ENCODE assay signal across 19 cellular contexts in genomic region chr9:120617637-120617979, GRCh38. TPM values are rescaled to one million over a fixed set of nuclear protein-coding genes. Genes with fewer than 3 reads are reported as not detected.
A peak's percentile ranks its signal among the peaks of the same experiment; 100 is the strongest.
DNase-seq lines count a peak whose midpoint lies in the region; ATAC-seq and TF ChIP-seq lines count a peak whose summit lies in the region.
"Had no signal": no experiment of that assay in that cellular context is flagged by ENCODE, and none has a peak within 500 bp of the region (broad histone marks: within the 10 kb centered on the region; RNA-seq: fewer than 3 reads in every experiment).

No MANE protein-coding gene starts in this region.

- DNase-seq in HFFc6 (peak; percentile 15), T-helper 17 cell (no peak), fibroblast of gingiva (ENCODE audit: low read depth) (peak; percentile 12), substantia nigra (lab: John Stamatoyannopoulos, UW) (peak in 1 of 49 donors; percentile 10), Calu3 (no peak)
- DNase-seq in stimulated activated CD8-positive, alpha-beta memory T cell treated with anti-CD3 and anti-CD28 coated beads, Interleukin-4, amount 100 ng/mL, for 48 hours: no peak
- DNase-seq: activated CD4-positive, alpha-beta T cell treated with anti-CD3 and anti-CD28 coated beads, Interleukin-2, amount 50 U/mL, for 4 hours; brain microvascular endothelial cell; CD8-positive, alpha-beta T cell; endodermal cell; heart left ventricle; naive thymus-derived CD4-positive, alpha-beta T cell; NCI-H1436 treated with DMSO at 0.1 percent for 48 hours; NCI-H510A treated with DMSO at 0.1 percent for 48 hours; sigmoid colon had no signal

- no peaks in the 10 kb centered on the region for H3K36me3 Mint-ChIP-seq in HFFc6 (ENCODE audit: low read depth)
- H3K36me3 Mint-ChIP-seq in T-helper 17 cell (ENCODE audit: low read depth): peaks cover 4% of the 10 kb centered on the region
- H3K36me3 Mint-ChIP-seq in Calu3 (ENCODE audit: insufficient read depth, unreplicated experiment): no peaks in the 10 kb centered on the region

- H3K27ac Mint-ChIP-seq in HFFc6: peak overlapping the region; percentile 22
- H3K27ac Mint-ChIP-seq in T-helper 17 cell: peak overlapping the region; percentile 76
- no peak overlapping the region for H3K27ac Mint-ChIP-seq in Calu3 (ENCODE audit: unreplicated experiment)
- H3K27ac Mint-ChIP-seq: activated T-helper 2 cell treated with anti-CD3 and anti-CD28 coated beads, Interferon-gamma antibody, Interleukin-2, Interleukin-4, amounts not matched to agents 10 μg/mL and 5 μg/mL and 100 μg/mL, durations not matched to agents 14 hours and 24 hours and 36 hours; CD8-positive, alpha-beta T cell; endodermal cell; stimulated activated naive CD8-positive, alpha-beta T cell treated with anti-CD3 and anti-CD28 coated beads, Interleukin-15, Interleukin-2, amounts not matched to agents 100 ng/mL and 50 ng/mL, for 24 hours; T-helper 2 cell treated with Interferon-gamma antibody and Interleukin-4, amounts not matched to agents 5 μg/mL and 100 μg/mL, for 36 hours had no signal

- CTCF ChIA-PET in Calu3 (lab: Charles Lee): no interaction called here

- TF ChIP-seq CTCF in HFFc6 (IDR thresholded peaks at IDR 0.05): no peak
- no peak for TF ChIP-seq CTCF in Calu3 (IDR thresholded peaks at IDR 0.05; ENCODE audit: unreplicated experiment)

- ATAC-seq in T-helper 17 cell (no peak), HG03139 (IDR thresholded peaks at IDR 0.05; ENCODE audit: unreplicated experiment) (no peak)
- ATAC-seq: CD8-positive, alpha-beta T cell; heart left ventricle; naive thymus-derived CD4-positive, alpha-beta T cell had no signal

- H3K27ac ChIP-seq in substantia nigra (ENCODE audit: low read depth, low read length, poor library complexity, severe bottlenecking): peak overlapping the region; percentile 63
- H3K27ac ChIP-seq: brain microvascular endothelial cell, heart left ventricle, sigmoid colon had no signal

- no peak overlapping the region for H3K4me3 Mint-ChIP-seq in HFFc6
- no peak overlapping the region for H3K4me3 Mint-ChIP-seq in T-helper 17 cell
- H3K4me3 Mint-ChIP-seq in Calu3 (ENCODE audit: low read depth, unreplicated experiment): no peak overlapping the region
- H3K4me3 Mint-ChIP-seq: CD8-positive, alpha-beta T cell; endodermal cell; naive thymus-derived CD4-positive, alpha-beta T cell; stimulated activated naive CD8-positive, alpha-beta T cell treated with anti-CD3 and anti-CD28 coated beads, Interleukin-15, Interleukin-2, amounts not matched to agents 100 ng/mL and 50 ng/mL, for 24 hours; T-helper 2 cell treated with Interferon-gamma antibody and Interleukin-4, amounts not matched to agents 5 μg/mL and 100 μg/mL, for 36 hours had no signal

- H3K4me1 Mint-ChIP-seq in HFFc6 (ENCODE audit: low read depth) (peaks cover 29% of the 10 kb centered on the region), T-helper 17 cell (peaks cover 13% of the 10 kb centered on the region), Calu3 (ENCODE audit: low read depth, unreplicated experiment) (no peaks in the 10 kb centered on the region)

- no peaks in the 10 kb centered on the region for H3K9me3 Mint-ChIP-seq in HFFc6
- H3K9me3 Mint-ChIP-seq in Calu3 (ENCODE audit: low read depth, unreplicated experiment): no peaks in the 10 kb centered on the region
- H3K9me3 Mint-ChIP-seq: activated T-helper 2 cell treated with anti-CD3 and anti-CD28 coated beads, Interferon-gamma antibody, Interleukin-2, Interleukin-4, amounts not matched to agents 10 μg/mL and 5 μg/mL and 100 μg/mL, durations not matched to agents 14 hours and 24 hours and 36 hours; CD8-positive, alpha-beta T cell; endodermal cell; naive thymus-derived CD4-positive, alpha-beta T cell; stimulated activated naive CD8-positive, alpha-beta T cell treated with anti-CD3 and anti-CD28 coated beads, Interleukin-15, Interleukin-2, amounts not matched to agents 100 ng/mL and 50 ng/mL, for 24 hours; T-helper 2 cell treated with Interferon-gamma antibody and Interleukin-4, amounts not matched to agents 5 μg/mL and 100 μg/mL, for 36 hours had no signal

- intact Hi-C loops in Calu3 (cut with micrococcal nuclease; ENCODE audit: unreplicated experiment): loop anchor here (5.0 kb wide), 1 partner anchor 115 kb away; no protein-coding TSS in a partner anchor

- no TSS peak for BruUV-seq in Calu3 (replicated peaks; lab: Mats Ljungman, UMichigan)

- H3K27me3 Mint-ChIP-seq in HFFc6 (ENCODE audit: insufficient read depth) (no peaks in the 10 kb centered on the region), T-helper 17 cell (no peaks in the 10 kb centered on the region), Calu3 (ENCODE audit: unreplicated experiment) (no peaks in the 10 kb centered on the region)
- H3K27me3 Mint-ChIP-seq: naive thymus-derived CD4-positive, alpha-beta T cell; stimulated activated naive CD8-positive, alpha-beta T cell treated with anti-CD3 and anti-CD28 coated beads, Interleukin-15, Interleukin-2, amounts not matched to agents 100 ng/mL and 50 ng/mL, for 24 hours had no signal

- H3K9me3 ChIP-seq in T-helper 17 cell (ENCODE audit: control insufficient read depth, low read length, poor library complexity, severe bottlenecking): no peaks in the 10 kb centered on the region
- H3K9me3 ChIP-seq: heart left ventricle, sigmoid colon had no signal

RNA-seq across cellular contexts. Expression of gene CDK5RAP2, which starts 37.6 kb away (rescaled TPM):
- 10 to 100 TPM; 28.4 to 40.8 (median 36.8) TPM for total RNA-seq in HFFc6 (2021; fragmentation: NEBNext Ultra II Directional; extraction: Animal tissue kit (Norgen Biotek cat#: 25700))
- total RNA-seq in T-helper 17 cell (10 to 100 TPM; 59.5 to 68.1 TPM), Calu3 (2022) (40.7 and 43.1 TPM in 2 replicates)

Comparison
In these comparisons a context has a peak if more than half of its experiments do, and no peak if none do; other contexts are left out.
1. DNase-seq: peak in HFFc6 (single experiment) and fibroblast of gingiva (single experiment); none in T-helper 17 cell (0 of 3), Calu3 (single experiment) and stimulated activated CD8-positive, alpha-beta memory T cell treated with anti-CD3 and anti-CD28 coated beads, Interleukin-4, amount 100 ng/mL, for 48 hours (single experiment).